In the genomic region with DNA sequence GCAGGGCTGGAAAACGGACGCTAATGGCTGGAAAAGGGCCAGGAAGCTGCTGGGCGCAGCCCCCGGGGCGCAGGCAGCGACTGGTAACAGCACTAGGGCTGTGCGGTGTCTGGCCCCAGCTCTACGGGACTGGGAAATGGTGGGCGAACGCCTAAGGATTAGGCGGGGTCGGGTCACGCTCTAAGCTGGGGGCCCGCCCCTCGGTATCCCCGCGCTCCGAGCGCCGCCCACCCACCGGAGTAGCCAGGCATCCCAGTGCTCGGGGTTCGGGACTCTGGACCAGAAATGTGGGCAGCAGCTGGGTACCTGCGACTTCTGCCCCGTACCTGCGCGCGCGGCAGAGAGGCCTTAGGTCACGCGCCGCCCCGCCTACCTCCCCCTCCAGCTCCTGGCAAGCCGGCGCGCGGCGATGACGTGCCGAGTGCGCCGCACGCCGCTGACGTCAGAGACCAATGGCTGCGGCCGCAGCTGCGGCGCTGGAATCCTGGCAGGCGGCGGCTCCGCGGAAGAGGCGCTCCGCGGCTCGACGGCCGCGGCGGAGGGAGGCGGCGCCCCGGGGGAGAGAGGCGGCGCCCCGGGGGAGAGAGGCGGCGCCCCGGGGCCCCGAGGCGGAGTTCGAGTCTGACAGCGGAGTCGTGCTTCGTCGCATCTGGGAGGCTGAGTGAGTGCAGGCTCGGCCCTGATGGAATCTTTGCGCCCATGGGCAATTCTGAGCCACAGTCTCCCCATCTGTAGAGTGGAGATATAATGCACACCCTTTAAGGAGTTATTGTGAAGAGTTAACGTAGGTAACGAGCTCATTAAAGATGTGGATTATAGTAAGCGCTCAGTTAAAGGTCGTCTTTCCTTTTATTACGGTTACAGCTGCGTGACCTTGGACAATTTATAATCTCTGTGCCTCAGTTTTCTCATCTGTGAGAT, we compare ENCODE assay signal across 1 cellular context.
TF ChIP-seq lines count a peak whose summit lies in the region.

Gene HPS4 (minus strand): TSS at position 345 of the 921 bp plus-strand sequence. CDS start 2,021 bp downstream, outside the sequence.
A gene with protein sequence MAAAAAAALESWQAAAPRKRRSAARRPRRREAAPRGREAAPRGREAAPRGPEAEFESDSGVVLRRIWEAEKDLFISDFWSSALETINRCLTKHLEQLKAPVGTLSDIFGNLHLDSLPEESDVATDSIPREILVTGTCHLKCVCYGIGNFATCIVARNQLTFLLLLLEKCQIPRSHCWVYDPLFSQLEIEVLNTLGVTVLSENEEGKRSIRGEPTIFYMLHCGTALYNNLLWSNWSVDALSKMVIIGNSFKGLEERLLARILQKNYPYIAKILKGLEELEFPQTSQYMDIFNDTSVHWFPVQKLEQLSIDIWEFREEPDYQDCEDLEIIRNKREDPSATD (plus strand): TSS at position 439 of the 921 bp plus-strand sequence. CDS start 14 bp downstream, at position 453.

TF ChIP-seq in HepG2, 621 proteins besides CTCF, POLR2A, EP300 and RAD21 (continued from another document and continues in another):
- no peak for TF ChIP-seq MTERF4 (CRISPR knock-in tag; IDR thresholded peaks at IDR 0.05)
- no peak for TF ChIP-seq ZBTB3 (CRISPR knock-in tag; IDR thresholded peaks at IDR 0.05; ENCODE audit: borderline replicate concordance, low read depth)
- TF ChIP-seq ZMYM3 (CRISPR knock-in tag; IDR thresholded peaks at IDR 0.05) = peak; percentile 85; the same call in 1 of the 2 replicates
- 0 out of 2 replicates have a peak, but pooled peaks have one; percentile 78 for TF ChIP-seq ZNF274 (CRISPR knock-in tag; IDR thresholded peaks at IDR 0.05)
- TF ChIP-seq CEBPB (IDR thresholded peaks at IDR 0.05; ENCODE audit: borderline replicate concordance, low read depth, low read length) = no peak
- no peak for TF ChIP-seq FIP1L1 (IDR thresholded peaks at IDR 0.05; ENCODE audit: borderline replicate concordance, insufficient read depth, low read depth, low read length)
- TF ChIP-seq ZFY (CRISPR knock-in tag; IDR thresholded peaks at IDR 0.05) = peak; percentile 92
- TF ChIP-seq, protein P1, sequence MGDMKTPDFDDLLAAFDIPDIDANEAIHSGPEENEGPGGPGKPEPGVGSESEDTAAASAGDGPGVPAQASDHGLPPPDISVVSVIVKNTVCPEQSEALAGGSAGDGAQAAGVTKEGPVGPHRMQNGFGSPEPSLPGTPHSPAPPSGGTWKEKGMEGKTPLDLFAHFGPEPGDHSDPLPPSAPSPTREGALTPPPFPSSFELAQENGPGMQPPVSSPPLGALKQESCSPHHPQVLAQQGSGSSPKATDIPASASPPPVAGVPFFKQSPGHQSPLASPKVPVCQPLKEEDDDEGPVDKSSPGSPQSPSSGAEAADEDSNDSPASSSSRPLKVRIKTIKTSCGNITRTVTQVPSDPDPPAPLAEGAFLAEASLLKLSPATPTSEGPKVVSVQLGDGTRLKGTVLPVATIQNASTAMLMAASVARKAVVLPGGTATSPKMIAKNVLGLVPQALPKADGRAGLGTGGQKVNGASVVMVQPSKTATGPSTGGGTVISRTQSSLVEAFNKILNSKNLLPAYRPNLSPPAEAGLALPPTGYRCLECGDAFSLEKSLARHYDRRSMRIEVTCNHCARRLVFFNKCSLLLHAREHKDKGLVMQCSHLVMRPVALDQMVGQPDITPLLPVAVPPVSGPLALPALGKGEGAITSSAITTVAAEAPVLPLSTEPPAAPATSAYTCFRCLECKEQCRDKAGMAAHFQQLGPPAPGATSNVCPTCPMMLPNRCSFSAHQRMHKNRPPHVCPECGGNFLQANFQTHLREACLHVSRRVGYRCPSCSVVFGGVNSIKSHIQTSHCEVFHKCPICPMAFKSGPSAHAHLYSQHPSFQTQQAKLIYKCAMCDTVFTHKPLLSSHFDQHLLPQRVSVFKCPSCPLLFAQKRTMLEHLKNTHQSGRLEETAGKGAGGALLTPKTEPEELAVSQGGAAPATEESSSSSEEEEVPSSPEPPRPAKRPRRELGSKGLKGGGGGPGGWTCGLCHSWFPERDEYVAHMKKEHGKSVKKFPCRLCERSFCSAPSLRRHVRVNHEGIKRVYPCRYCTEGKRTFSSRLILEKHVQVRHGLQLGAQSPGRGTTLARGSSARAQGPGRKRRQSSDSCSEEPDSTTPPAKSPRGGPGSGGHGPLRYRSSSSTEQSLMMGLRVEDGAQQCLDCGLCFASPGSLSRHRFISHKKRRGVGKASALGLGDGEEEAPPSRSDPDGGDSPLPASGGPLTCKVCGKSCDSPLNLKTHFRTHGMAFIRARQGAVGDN (CRISPR knock-in tag; IDR thresholded peaks at IDR 0.05) = peak; percentile 88
- TF ChIP-seq TEAD3 (CRISPR knock-in tag; optimal IDR thresholded peaks at IDR 0.05; ENCODE audit: borderline replicate concordance) = peak; percentile 81
- TF ChIP-seq CAMTA2 (CRISPR knock-in tag; IDR thresholded peaks at IDR 0.05; ENCODE audit: borderline replicate concordance) = no peak
- TF ChIP-seq ZFX (CRISPR knock-in tag; IDR thresholded peaks at IDR 0.05; ENCODE audit: low read depth) = peak; percentile 91
- no peak for TF ChIP-seq ISX (CRISPR knock-in tag; conservative IDR thresholded peaks at IDR 0.05)
- TF ChIP-seq NFYB (CRISPR knock-in tag; IDR thresholded peaks at IDR 0.05) = peak; percentile 47
- peak; percentile 88 for TF ChIP-seq SALL1 (CRISPR knock-in tag; IDR thresholded peaks at IDR 0.05)
- TF ChIP-seq, protein P2, sequence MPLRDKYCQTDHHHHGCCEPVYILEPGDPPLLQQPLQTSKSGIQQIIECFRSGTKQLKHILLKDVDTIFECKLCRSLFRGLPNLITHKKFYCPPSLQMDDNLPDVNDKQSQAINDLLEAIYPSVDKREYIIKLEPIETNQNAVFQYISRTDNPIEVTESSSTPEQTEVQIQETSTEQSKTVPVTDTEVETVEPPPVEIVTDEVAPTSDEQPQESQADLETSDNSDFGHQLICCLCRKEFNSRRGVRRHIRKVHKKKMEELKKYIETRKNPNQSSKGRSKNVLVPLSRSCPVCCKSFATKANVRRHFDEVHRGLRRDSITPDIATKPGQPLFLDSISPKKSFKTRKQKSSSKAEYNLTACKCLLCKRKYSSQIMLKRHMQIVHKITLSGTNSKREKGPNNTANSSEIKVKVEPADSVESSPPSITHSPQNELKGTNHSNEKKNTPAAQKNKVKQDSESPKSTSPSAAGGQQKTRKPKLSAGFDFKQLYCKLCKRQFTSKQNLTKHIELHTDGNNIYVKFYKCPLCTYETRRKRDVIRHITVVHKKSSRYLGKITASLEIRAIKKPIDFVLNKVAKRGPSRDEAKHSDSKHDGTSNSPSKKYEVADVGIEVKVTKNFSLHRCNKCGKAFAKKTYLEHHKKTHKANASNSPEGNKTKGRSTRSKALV (CRISPR knock-in tag; IDR thresholded peaks at IDR 0.05) = peak; percentile 87
- TF ChIP-seq ZNF17 (CRISPR knock-in tag; IDR thresholded peaks at IDR 0.05) = no peak
- peak; percentile 75; the same call in 1 of the 2 replicates for TF ChIP-seq SRY (CRISPR knock-in tag; IDR thresholded peaks at IDR 0.05)
- no peak; the same call in 1 of the 2 replicates for TF ChIP-seq FOXO1 (CRISPR knock-in tag; IDR thresholded peaks at IDR 0.05)
- 0 out of 2 replicates have a peak, but pooled peaks have one; percentile 33 for TF ChIP-seq PPARG (CRISPR knock-in tag; conservative IDR thresholded peaks at IDR 0.05)
- TF ChIP-seq, protein P3, sequence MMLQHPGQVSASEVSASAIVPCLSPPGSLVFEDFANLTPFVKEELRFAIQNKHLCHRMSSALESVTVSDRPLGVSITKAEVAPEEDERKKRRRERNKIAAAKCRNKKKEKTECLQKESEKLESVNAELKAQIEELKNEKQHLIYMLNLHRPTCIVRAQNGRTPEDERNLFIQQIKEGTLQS (CRISPR knock-in tag; IDR thresholded peaks at IDR 0.05) = peak; percentile 78
- TF ChIP-seq ZMAT3 (CRISPR knock-in tag; conservative IDR thresholded peaks at IDR 0.05) = no peak; the same call in 1 of the 2 replicates
- TF ChIP-seq ZNF282 (IDR thresholded peaks at IDR 0.05; ENCODE audit: partially characterized antibody) = no peak
- no peak for TF ChIP-seq TOE1 (CRISPR knock-in tag; IDR thresholded peaks at IDR 0.05)
- TF ChIP-seq ZHX2 (IDR thresholded peaks at IDR 0.05; ENCODE audit: low read depth) = peak; percentile 97
- TF ChIP-seq ZHX2 (CRISPR knock-in tag; IDR thresholded peaks at IDR 0.05; ENCODE audit: borderline replicate concordance) = no peak
- peak; percentile 85; the same call in 1 of the 2 replicates for TF ChIP-seq KLF6 (CRISPR knock-in tag; IDR thresholded peaks at IDR 0.05)
- TF ChIP-seq ZSCAN21 (CRISPR knock-in tag; IDR thresholded peaks at IDR 0.05; ENCODE audit: borderline replicate concordance) = peak; percentile 65; the same call in 1 of the 2 replicates
- no peak for TF ChIP-seq RBM22 (optimal IDR thresholded peaks at IDR 0.05; ENCODE audit: low read length)
- TF ChIP-seq ZNF510 (CRISPR knock-in tag; IDR thresholded peaks at IDR 0.05; ENCODE audit: low read depth) = no peak
- TF ChIP-seq, protein P4, sequence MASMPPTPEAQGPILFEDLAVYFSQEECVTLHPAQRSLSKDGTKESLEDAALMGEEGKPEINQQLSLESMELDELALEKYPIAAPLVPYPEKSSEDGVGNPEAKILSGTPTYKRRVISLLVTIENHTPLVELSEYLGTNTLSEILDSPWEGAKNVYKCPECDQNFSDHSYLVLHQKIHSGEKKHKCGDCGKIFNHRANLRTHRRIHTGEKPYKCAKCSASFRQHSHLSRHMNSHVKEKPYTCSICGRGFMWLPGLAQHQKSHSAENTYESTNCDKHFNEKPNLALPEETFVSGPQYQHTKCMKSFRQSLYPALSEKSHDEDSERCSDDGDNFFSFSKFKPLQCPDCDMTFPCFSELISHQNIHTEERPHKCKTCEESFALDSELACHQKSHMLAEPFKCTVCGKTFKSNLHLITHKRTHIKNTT (CRISPR knock-in tag; IDR thresholded peaks at IDR 0.05) = no peak
- no peak for TF ChIP-seq ATM (IDR thresholded peaks at IDR 0.05; ENCODE audit: borderline replicate concordance)
- TF ChIP-seq GABPB1 (CRISPR knock-in tag; IDR thresholded peaks at IDR 0.05) = peak; percentile 91
- TF ChIP-seq, protein P5, sequence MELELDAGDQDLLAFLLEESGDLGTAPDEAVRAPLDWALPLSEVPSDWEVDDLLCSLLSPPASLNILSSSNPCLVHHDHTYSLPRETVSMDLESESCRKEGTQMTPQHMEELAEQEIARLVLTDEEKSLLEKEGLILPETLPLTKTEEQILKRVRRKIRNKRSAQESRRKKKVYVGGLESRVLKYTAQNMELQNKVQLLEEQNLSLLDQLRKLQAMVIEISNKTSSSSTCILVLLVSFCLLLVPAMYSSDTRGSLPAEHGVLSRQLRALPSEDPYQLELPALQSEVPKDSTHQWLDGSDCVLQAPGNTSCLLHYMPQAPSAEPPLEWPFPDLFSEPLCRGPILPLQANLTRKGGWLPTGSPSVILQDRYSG (CRISPR knock-in tag; IDR thresholded peaks at IDR 0.05) = peak; percentile 62; the same call in 1 of the 2 replicates
- no peak for TF ChIP-seq ZKSCAN5 (CRISPR knock-in tag; IDR thresholded peaks at IDR 0.05)
- TF ChIP-seq POLR2AphosphoS5 (IDR thresholded peaks at IDR 0.05; ENCODE audit: low read depth, low read length) = peak; percentile 85
- TF ChIP-seq DPF2 (CRISPR knock-in tag; IDR thresholded peaks at IDR 0.05; ENCODE audit: borderline replicate concordance, low read depth) = no peak
- peak; percentile 89 for TF ChIP-seq SIN3B (IDR thresholded peaks at IDR 0.05; ENCODE audit: low read length)
- TF ChIP-seq, protein P6, sequence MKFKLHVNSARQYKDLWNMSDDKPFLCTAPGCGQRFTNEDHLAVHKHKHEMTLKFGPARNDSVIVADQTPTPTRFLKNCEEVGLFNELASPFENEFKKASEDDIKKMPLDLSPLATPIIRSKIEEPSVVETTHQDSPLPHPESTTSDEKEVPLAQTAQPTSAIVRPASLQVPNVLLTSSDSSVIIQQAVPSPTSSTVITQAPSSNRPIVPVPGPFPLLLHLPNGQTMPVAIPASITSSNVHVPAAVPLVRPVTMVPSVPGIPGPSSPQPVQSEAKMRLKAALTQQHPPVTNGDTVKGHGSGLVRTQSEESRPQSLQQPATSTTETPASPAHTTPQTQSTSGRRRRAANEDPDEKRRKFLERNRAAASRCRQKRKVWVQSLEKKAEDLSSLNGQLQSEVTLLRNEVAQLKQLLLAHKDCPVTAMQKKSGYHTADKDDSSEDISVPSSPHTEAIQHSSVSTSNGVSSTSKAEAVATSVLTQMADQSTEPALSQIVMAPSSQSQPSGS (CRISPR knock-in tag; IDR thresholded peaks at IDR 0.05) = peak; percentile 82
- no peak for TF ChIP-seq HOXA9 (CRISPR knock-in tag; IDR thresholded peaks at IDR 0.05; ENCODE audit: borderline replicate concordance)
- no peak for TF ChIP-seq SCMH1 (CRISPR knock-in tag; IDR thresholded peaks at IDR 0.05; ENCODE audit: borderline replicate concordance)
